13 cellular contexts compared by ENCODE assay signal in the genomic region with DNA sequence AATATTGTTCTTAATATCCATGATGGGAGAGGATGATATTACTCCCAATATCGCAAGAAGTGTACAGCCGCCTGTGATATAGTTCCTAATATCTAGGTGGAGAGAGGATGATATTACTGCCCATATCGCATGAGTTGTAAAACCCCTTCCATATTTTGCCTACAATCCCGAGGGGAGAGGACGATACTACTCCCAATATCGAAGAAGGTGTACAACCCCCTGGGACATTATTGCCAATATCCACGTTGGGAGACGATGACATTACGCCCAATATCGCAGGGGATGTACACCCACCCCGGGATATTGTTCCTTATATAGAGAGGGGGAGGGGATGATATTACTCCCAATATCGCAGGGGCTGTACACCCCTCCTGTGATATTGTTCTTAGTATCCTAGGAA. TPM values are rescaled to one million over a fixed set of nuclear protein-coding genes. Genes with fewer than 3 reads are reported as not detected.
DNase-seq lines count a peak whose midpoint lies in the region.
"Not testable (repeated sequence)": the region's sequence is repeated elsewhere in the genome, so short reads cannot be mapped to it uniquely, and the experiment has no call there.
"Had no signal": no experiment of that assay in that cellular context is flagged by ENCODE, and none has a peak within 500 bp of the region (broad histone marks: within the 10 kb centered on the region; RNA-seq: fewer than 3 reads in every experiment).

No MANE protein-coding gene starts in this region.

- H3K9me3 Mint-ChIP-seq in activated CD4-positive, alpha-beta T cell treated with anti-CD3 and anti-CD28 coated beads, Interleukin-2, amount 10 ng/mL, durations not matched to agents 24 days and 14 days = not testable (repeated sequence)

- not testable (repeated sequence) for H3K27ac Mint-ChIP-seq in activated CD4-positive, alpha-beta T cell treated with anti-CD3 and anti-CD28 coated beads, Interleukin-2, amount 10 ng/mL, durations not matched to agents 24 days and 14 days

- H3K4me3 Mint-ChIP-seq in activated CD4-positive, alpha-beta T cell treated with anti-CD3 and anti-CD28 coated beads, Interleukin-2, amount 10 ng/mL, durations not matched to agents 24 days and 14 days = not testable (repeated sequence)

- not testable (repeated sequence) for H3K4me1 Mint-ChIP-seq in activated CD4-positive, alpha-beta T cell treated with anti-CD3 and anti-CD28 coated beads, Interleukin-2, amount 10 ng/mL, durations not matched to agents 24 days and 14 days

- intact Hi-C loops in activated CD4-positive, alpha-beta T cell treated with anti-CD3 and anti-CD28 coated beads, Interleukin-2, amount 10 ng/mL, durations not matched to agents 24 days and 14 days (cut with micrococcal nuclease) = not testable (repeated sequence)

- not testable (repeated sequence) for H3K36me3 Mint-ChIP-seq in activated CD4-positive, alpha-beta T cell treated with anti-CD3 and anti-CD28 coated beads, Interleukin-2, amount 10 ng/mL, durations not matched to agents 24 days and 14 days (ENCODE audit: low read depth)

- H3K27me3 Mint-ChIP-seq in activated CD4-positive, alpha-beta T cell treated with anti-CD3 and anti-CD28 coated beads, Interleukin-2, amount 10 ng/mL, durations not matched to agents 24 days and 14 days = not testable (repeated sequence)

- DNase-seq in activated CD4-positive, alpha-beta T cell treated with anti-CD3 and anti-CD28 coated beads, Interleukin-2, amount 10 ng/mL, durations not matched to agents 24 days and 14 days = peak; percentile 54
- peak; percentile 51 for DNase-seq in activated effector memory CD4-positive, alpha-beta T cell treated with anti-CD3 and anti-CD28 coated beads, Interleukin-2, amount 50 U/mL, for 16 hours
- DNase-seq in dedifferentiated amniotic fluid mesenchymal stem cell (ENCODE audit: extremely low spot score) = peak; percentile 12

RNA-seq across cellular contexts. Expression of a gene that starts 17.1 kb away (rescaled TPM):
- total RNA-seq in activated CD4-positive, alpha-beta T cell treated with anti-CD3 and anti-CD28 coated beads, Interleukin-2, amount 10 ng/mL, durations not matched to agents 24 days and 14 days = not detected in 2 replicates
- total RNA-seq: A172; A673; B cell; Caco-2; CD4-positive, alpha-beta memory T cell; CD4-positive, alpha-beta T cell; CD4-positive, CD25-positive, alpha-beta regulatory T cell; CD8-positive, alpha-beta memory T cell; CD8-positive, alpha-beta T cell; Daoy had no signal
